8 cellular contexts compared by ENCODE assay signal in the genomic region with DNA sequence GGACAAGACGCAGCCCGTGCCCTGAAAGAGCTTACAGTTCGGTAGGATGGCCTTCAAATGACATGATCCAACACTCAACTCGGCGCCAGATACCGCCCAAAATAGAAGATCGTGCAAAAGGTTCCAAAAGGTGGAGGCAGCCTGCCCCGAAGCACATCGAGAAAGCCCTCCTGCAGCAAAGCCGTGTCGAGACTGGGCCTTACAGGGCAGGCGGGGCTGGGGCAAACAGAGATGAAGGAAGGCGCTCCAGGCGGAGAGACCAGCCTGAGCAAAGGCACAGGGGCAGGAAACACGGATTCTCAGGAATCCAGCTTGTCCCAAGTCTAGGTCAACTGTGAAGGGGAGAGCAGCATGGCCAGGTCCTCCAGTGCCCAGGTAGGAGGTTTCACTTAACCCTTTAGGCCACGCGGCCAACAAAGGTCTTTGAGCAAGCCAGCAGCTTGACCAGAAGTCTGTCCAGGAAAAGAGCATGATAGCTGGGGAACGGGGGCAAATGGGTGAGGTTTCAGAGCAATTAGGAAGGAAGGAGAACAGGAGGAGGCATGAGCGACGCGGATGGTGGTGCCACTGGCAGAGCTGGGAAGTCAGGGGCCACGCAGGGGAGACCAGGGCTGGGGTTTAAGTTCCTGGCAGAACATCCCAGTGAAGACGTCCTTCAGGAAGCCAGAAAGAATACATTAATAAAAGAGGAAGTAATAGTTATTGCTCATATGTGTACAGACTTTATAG. TPM values are rescaled to one million over a fixed set of nuclear protein-coding genes. Genes with fewer than 3 reads are reported as not detected.
DNase-seq lines count a peak whose midpoint lies in the region; ATAC-seq and TF ChIP-seq lines count a peak whose summit lies in the region.

No MANE protein-coding gene starts in this region.

- no peaks in the 10 kb centered on the region for H3K27me3 ChIP-seq in RWPE2 (ENCODE audit: insufficient read depth, poor library complexity, severe bottlenecking)
- H3K27me3 ChIP-seq in fibroblast of lung (ENCODE audit: control insufficient read depth, insufficient read depth, low read length), result no peaks in the 10 kb centered on the region
- H3K27me3 ChIP-seq in stomach, result no peaks in the 10 kb centered on the region

- no peak for DNase-seq in activated CD4-positive, alpha-beta T cell treated with anti-CD3 and anti-CD28 coated beads, Interleukin-2, amount 10 ng/mL, durations not matched to agents 24 days and 14 days
- no peak for DNase-seq in activated CD4-positive, alpha-beta T cell treated with anti-CD3 and anti-CD28 coated beads for 4 hours
- DNase-seq in RWPE2 (ENCODE audit: low spot score) (no peak), fibroblast of lung (ENCODE audit: low read depth in 2 of 2) (no peak), stomach (no peak), NCI-H2081 treated with DMSO at 0.1 percent for 48 hours (lab: John Stamatoyannopoulos, UW) (no peak), islet precursor cell (no peak)

- no peaks in the 10 kb centered on the region for H3K9me3 Mint-ChIP-seq in activated CD4-positive, alpha-beta T cell treated with anti-CD3 and anti-CD28 coated beads, Interleukin-2, amount 10 ng/mL, durations not matched to agents 24 days and 14 days

- peak overlapping the region; percentile 76 for H3K4me2 ChIP-seq in fibroblast of lung (ENCODE audit: extremely low read depth, insufficient read depth, low read length)

- no peaks in the 10 kb centered on the region for H3K79me2 ChIP-seq in fibroblast of lung (ENCODE audit: control insufficient read depth, insufficient read depth, low read length)

- peak overlapping the region; percentile 89 for H3K4me3 Mint-ChIP-seq in activated CD4-positive, alpha-beta T cell treated with anti-CD3 and anti-CD28 coated beads, Interleukin-2, amount 10 ng/mL, durations not matched to agents 24 days and 14 days

- no peak for ATAC-seq in RWPE2 (ENCODE audit: low read depth)
- no peak for ATAC-seq in GM21619 (IDR thresholded peaks at IDR 0.05; ENCODE audit: unreplicated experiment)

- peaks cover 12% of the 10 kb centered on the region for H3K27me3 Mint-ChIP-seq in activated CD4-positive, alpha-beta T cell treated with anti-CD3 and anti-CD28 coated beads, Interleukin-2, amount 10 ng/mL, durations not matched to agents 24 days and 14 days

- TF ChIP-seq POLR2A in stomach (IDR thresholded peaks at IDR 0.05), result no peak

- peaks cover 3% of the 10 kb centered on the region for H3K36me3 Mint-ChIP-seq in activated CD4-positive, alpha-beta T cell treated with anti-CD3 and anti-CD28 coated beads, Interleukin-2, amount 10 ng/mL, durations not matched to agents 24 days and 14 days (ENCODE audit: low read depth)

- no peak for TF ChIP-seq EP300 in stomach (IDR thresholded peaks at IDR 0.05)

- H3K9me3 ChIP-seq in RWPE2 (ENCODE audit: severe bottlenecking), result no peaks in the 10 kb centered on the region
- H3K9me3 ChIP-seq in fibroblast of lung (ENCODE audit: control insufficient read depth, insufficient read depth, low read depth, low read length), result no peaks in the 10 kb centered on the region
- H3K9me3 ChIP-seq in stomach, result no peaks in the 10 kb centered on the region

- TF ChIP-seq CTCF in RWPE2 (IDR thresholded peaks at IDR 0.05; ENCODE audit: poor library complexity, severe bottlenecking), result peak; percentile 64
- TF ChIP-seq CTCF in fibroblast of lung (conservative IDR thresholded peaks at IDR 0.05 in 1 of 2, IDR thresholded peaks at IDR 0.05 in 1 of 2; ENCODE audit: low read depth in 1 of 2, low read length in 2 of 2), result no peak
- TF ChIP-seq CTCF in stomach (IDR thresholded peaks at IDR 0.05), result peak in 1 of 7 experiments; percentile 44

- 47 to 52% (median 50%) methylated on average over 23 of the region's 23 CpGs for WGBS in stomach, 5 donors

- H3K36me3 ChIP-seq in RWPE2 (ENCODE audit: low read depth), result no peaks in the 10 kb centered on the region
- H3K36me3 ChIP-seq in fibroblast of lung (ENCODE audit: control insufficient read depth, insufficient read depth, low read length), result no peaks in the 10 kb centered on the region
- H3K36me3 ChIP-seq in stomach, result no peaks in the 10 kb centered on the region

- H3K9ac ChIP-seq in fibroblast of lung (ENCODE audit: insufficient read depth, low read length), result no peak overlapping the region

- H3K27ac ChIP-seq in RWPE2 (ENCODE audit: poor library complexity, severe bottlenecking), result no peak overlapping the region
- H3K27ac ChIP-seq in fibroblast of lung (ENCODE audit: insufficient read depth, low read length), result no peak overlapping the region
- H3K27ac ChIP-seq in stomach, result peak overlapping the region in 4 of 5 donors; percentile 78 to 88 (median 86)

- H3K4me1 ChIP-seq in RWPE2 (ENCODE audit: insufficient read depth, poor library complexity, severe bottlenecking) (peaks cover 11% of the 10 kb centered on the region), fibroblast of lung (ENCODE audit: control insufficient read depth, extremely low read depth, insufficient read depth, low read length) (peaks cover 8% of the 10 kb centered on the region), stomach (peaks cover 22 to 39% (median 25%) of the 10 kb centered on the region in 4 donors)

- H3K4me1 Mint-ChIP-seq in activated CD4-positive, alpha-beta T cell treated with anti-CD3 and anti-CD28 coated beads, Interleukin-2, amount 10 ng/mL, durations not matched to agents 24 days and 14 days, result peaks cover 53% of the 10 kb centered on the region

- intact Hi-C loops in activated CD4-positive, alpha-beta T cell treated with anti-CD3 and anti-CD28 coated beads, Interleukin-2, amount 10 ng/mL, durations not matched to agents 24 days and 14 days (cut with micrococcal nuclease), result loop anchor here (1.0 to 10.0 kb wide), 5 partner anchors 265 to 1105 kb away; a partner anchor contains a TSS
- intact Hi-C loops in stomach (cut with DNase I; ENCODE audit: low total_unique reads), result loop anchor here (10.0 kb wide), 1 partner anchor 863 kb away; no protein-coding TSS in a partner anchor

- H3K27ac Mint-ChIP-seq in activated CD4-positive, alpha-beta T cell treated with anti-CD3 and anti-CD28 coated beads, Interleukin-2, amount 10 ng/mL, durations not matched to agents 24 days and 14 days, result peak overlapping the region; percentile 99

- H3K4me3 ChIP-seq in RWPE2 (ENCODE audit: severe bottlenecking), result no peak overlapping the region
- no peak overlapping the region for H3K4me3 ChIP-seq in fibroblast of lung (replicated peaks in 1 of 4; ENCODE audit: control extremely low read depth in 1 of 4, insufficient read depth in 1 of 4, low read depth in 3 of 4, low read length in 4 of 4)
- peak overlapping the region in 3 of 4 donors; percentile 50 to 54 (median 52) for H3K4me3 ChIP-seq in stomach

- peak overlapping the region; percentile 57 for H2AFZ ChIP-seq in fibroblast of lung (ENCODE audit: low read length)

- H4K20me1 ChIP-seq in fibroblast of lung (ENCODE audit: control insufficient read depth, extremely low read depth, insufficient read depth, low read length), result no peaks in the 10 kb centered on the region

RNA-seq across cellular contexts. Expression of a gene that starts 21.2 kb away (rescaled TPM):
- total RNA-seq in activated CD4-positive, alpha-beta T cell treated with anti-CD3 and anti-CD28 coated beads, Interleukin-2, amount 10 ng/mL, durations not matched to agents 24 days and 14 days, result 837 and 858 TPM in 2 replicates
- total RNA-seq in fibroblast of lung (112 and 145 TPM in 2 replicates), stomach (100 to 1,000 TPM in 3 of 5 donors, 10 to 100 TPM in 2; 62.4 to 255 (median 187) TPM)
- polyA plus RNA-seq in fibroblast of lung (225 and 256 TPM in 2 replicates), stomach (100 to 1,000 TPM; 333 to 972 (median 834) TPM)
- polyA plus RNA-seq in fibroblast of lung (2012), result 864 and 925 TPM in 2 replicates
- polyA minus RNA-seq in fibroblast of lung (ENCODE audit: low replicate concordance), result 166 and 208 TPM in 2 replicates

RNA-seq across cellular contexts. Expression of a gene that starts 43.1 kb away (rescaled TPM):
- total RNA-seq in activated CD4-positive, alpha-beta T cell treated with anti-CD3 and anti-CD28 coated beads, Interleukin-2, amount 10 ng/mL, durations not matched to agents 24 days and 14 days, result not detected in 2 replicates
- total RNA-seq in fibroblast of lung (0.26 and 0.50 TPM in 2 replicates), stomach (10 to 100 TPM in 2 of 5 donors, 1 to 10 TPM in 2, not detected in 1; 1.6 to 13.6 (median 8.1) TPM)
- polyA plus RNA-seq in fibroblast of lung (0.89 and 0.90 TPM in 2 replicates), stomach (10 to 100 TPM in 1 of 3 donors, 1 to 10 TPM in 2; 2.0 to 14.2 (median 6.0) TPM)
- 0.35 and 0.43 TPM in 2 replicates for polyA plus RNA-seq in fibroblast of lung (2012)
- polyA minus RNA-seq in fibroblast of lung (ENCODE audit: low replicate concordance), result 0.44 TPM in 1 of 2 replicates, not detected in the other

RNA-seq across cellular contexts. Expression of a gene that starts 44.7 kb away (rescaled TPM):
- not detected in 2 replicates for total RNA-seq in activated CD4-positive, alpha-beta T cell treated with anti-CD3 and anti-CD28 coated beads, Interleukin-2, amount 10 ng/mL, durations not matched to agents 24 days and 14 days
- total RNA-seq in fibroblast of lung (not detected in 2 replicates), stomach (10 to 100 TPM in 1 of 5 donors, not detected in 4; 32.7 TPM)
- polyA plus RNA-seq in fibroblast of lung (not detected in 2 replicates), stomach (1 to 10 TPM in 1 of 3 donors, not detected in 2; 1.3 TPM)
- polyA plus RNA-seq in fibroblast of lung (2012), result not detected in 2 replicates
- not detected in 2 replicates for polyA minus RNA-seq in fibroblast of lung (ENCODE audit: low replicate concordance)

RNA-seq across cellular contexts. Expression of a gene that starts 54.9 kb away (rescaled TPM):
- total RNA-seq in activated CD4-positive, alpha-beta T cell treated with anti-CD3 and anti-CD28 coated beads, Interleukin-2, amount 10 ng/mL, durations not matched to agents 24 days and 14 days, result not detected in 2 replicates
- total RNA-seq in fibroblast of lung (not detected in 2 replicates), stomach (1 to 10 TPM in 1 of 5 donors, not detected in 4; 1.1 TPM)
- polyA plus RNA-seq in fibroblast of lung (0.05 and 0.09 TPM in 2 replicates), stomach (10 to 100 TPM in 1 of 3 donors, 1 to 10 TPM in 1, not detected in 1; 1.3 to 32.8 TPM)
- not detected in 2 replicates for polyA plus RNA-seq in fibroblast of lung (2012)
- polyA minus RNA-seq in fibroblast of lung (ENCODE audit: low replicate concordance), result not detected in 2 replicates

Comparison
In these comparisons a context has a peak if more than half of its experiments do, and no peak if none do; other contexts are left out.
1. H3K27ac ChIP-seq: peak in stomach (4 of 5); none in RWPE2 (single experiment) and fibroblast of lung (single experiment).
2. H3K4me3 ChIP-seq: peak in stomach (3 of 4); none in RWPE2 (single experiment) and fibroblast of lung (0 of 4).